9 cellular contexts compared by ENCODE assay signal in genomic region chr6:24274441-24275083, GRCh38.
DNase-seq lines count a peak whose midpoint lies in the region; ATAC-seq, FAIRE-seq and TF ChIP-seq lines count a peak whose summit lies in the region.
"Had no signal": no experiment of that assay in that cellular context is flagged by ENCODE, and none has a peak within 500 bp of the region (broad histone marks: within the 10 kb centered on the region; RNA-seq: fewer than 3 reads in every experiment).

No MANE protein-coding gene starts in this region.

- BruUV-seq in HepG2 (replicated peaks; lab: Mats Ljungman, UMichigan) = no TSS peak

- ATAC-seq in HepG2 (no peak), GM21423 (IDR thresholded peaks at IDR 0.05; ENCODE audit: unreplicated experiment) (no peak), HG03342 (IDR thresholded peaks at IDR 0.05; ENCODE audit: unreplicated experiment) (no peak)
- ATAC-seq in stimulated activated effector memory CD8-positive, alpha-beta T cell treated with anti-CD3 and anti-CD28 coated beads, Interleukin-12 subunit alpha, Interleukin-12 subunit beta, amount 100 ng/mL, for 72 hours = no peak

- H3K4me3 ChIP-seq in HepG2 (replicated peaks in 1 of 3; ENCODE audit: insufficient read depth in 1 of 3, low read depth in 2 of 3, low read length in 3 of 3) = no peak overlapping the region

- no peak overlapping the region for H3K27ac ChIP-seq in HepG2 (ENCODE audit: extremely low read length, insufficient read depth, low read length)

- DNase-seq in D721Med (ENCODE audit: insufficient read length, low spot score) = no peak
- peak; percentile 2 for DNase-seq in KG1 (lab: John Stamatoyannopoulos, UW)
- peak; percentile 12 for DNase-seq in SW480 (ENCODE audit: low spot score)
- DNase-seq in HepG2 (ENCODE audit: low spot score) = no peak
- DNase-seq in medulla oblongata (ENCODE audit: extremely low spot score) = no peak
- DNase-seq in stimulated activated effector memory CD8-positive, alpha-beta T cell treated with anti-CD3 and anti-CD28 coated beads, Interleukin-12 subunit alpha, Interleukin-12 subunit beta, amount 100 ng/mL, for 72 hours (ENCODE audit: low spot score in 2 of 2) = no peak

- no peaks in the 10 kb centered on the region for H3K4me1 ChIP-seq in HepG2 (ENCODE audit: insufficient read depth, low read length)

- no peaks in the 10 kb centered on the region for H3K9me3 ChIP-seq in HepG2 (ENCODE audit: low read length)

- H3K36me3 ChIP-seq in HepG2 (replicated peaks in 1 of 2; ENCODE audit: control insufficient read depth in 1 of 2, insufficient read depth in 2 of 2, low read length in 2 of 2) = peaks cover 34 to 56% of the 10 kb centered on the region in 2 experiments

- H3K4me3 Mint-ChIP-seq in stimulated activated effector memory CD8-positive, alpha-beta T cell treated with anti-CD3 and anti-CD28 coated beads, Interleukin-12 subunit alpha, Interleukin-12 subunit beta, amount 100 ng/mL, for 72 hours = no peak overlapping the region
- H3K4me3 Mint-ChIP-seq: dendritic cell treated with granulocyte-macrophage colony-stimulating factor and Interleukin-4, amounts not matched to agents 40 ng/mL and 50 ng/mL, for 4 days had no signal

- TF ChIP-seq CTCF in D721Med (IDR thresholded peaks at IDR 0.05; ENCODE audit: insufficient read depth, missing control alignments) = peak; percentile 55
- peak; percentile 51 for TF ChIP-seq CTCF in HepG2 (CRISPR knock-in tag; IDR thresholded peaks at IDR 0.05)

- no peak for TF ChIP-seq POLR2A in HepG2 (IDR thresholded peaks at IDR 0.05; ENCODE audit: insufficient read depth in 1 of 2, low read depth in 2 of 2, low read length in 2 of 2)

- H3K9ac ChIP-seq in HepG2 (ENCODE audit: insufficient read depth, low read depth, low read length) = no peak overlapping the region

- H2AFZ ChIP-seq in HepG2 (ENCODE audit: low read length) = no peak overlapping the region

- no peak for TF ChIP-seq EP300 in HepG2 (IDR thresholded peaks at IDR 0.05; ENCODE audit: low read depth in 2 of 2, low read length in 2 of 2)
- no peak for TF ChIP-seq EP300 in HepG2 (CRISPR knock-in tag; IDR thresholded peaks at IDR 0.05; ENCODE audit: borderline replicate concordance)

- H3K4me2 ChIP-seq in HepG2 (ENCODE audit: low read depth, low read length) = no peak overlapping the region

- CTCF ChIA-PET in HepG2 (lab: Yijun Ruan, JAX; ENCODE audit: low intra/inter-chr PET ratio, low total read pairs) = interaction anchor here (2.9 kb wide), 1 partner anchor 210 kb away, joined by 25 read pairs; no protein-coding TSS in a partner anchor

- H4K20me1 ChIP-seq in HepG2 (ENCODE audit: insufficient read depth, low read length) = no peaks in the 10 kb centered on the region

- H3K27ac Mint-ChIP-seq in stimulated activated effector memory CD8-positive, alpha-beta T cell treated with anti-CD3 and anti-CD28 coated beads, Interleukin-12 subunit alpha, Interleukin-12 subunit beta, amount 100 ng/mL, for 72 hours = no peak overlapping the region
- H3K27ac Mint-ChIP-seq: dendritic cell treated with granulocyte-macrophage colony-stimulating factor and Interleukin-4, amounts not matched to agents 40 ng/mL and 50 ng/mL, for 4 days had no signal

- no peaks in the 10 kb centered on the region for H3K36me3 Mint-ChIP-seq in stimulated activated effector memory CD8-positive, alpha-beta T cell treated with anti-CD3 and anti-CD28 coated beads, Interleukin-12 subunit alpha, Interleukin-12 subunit beta, amount 100 ng/mL, for 72 hours

- intact Hi-C loops in HepG2 (cut with micrococcal nuclease; ENCODE audit: unreplicated experiment) = loop anchor here (1.0 kb wide), 2 partner anchors 69 to 210 kb away; no protein-coding TSS in a partner anchor

- no peaks in the 10 kb centered on the region for H3K27me3 ChIP-seq in HepG2 (ENCODE audit: control insufficient read depth in 1 of 2, insufficient read depth in 2 of 2, low read length in 2 of 2)

- no peak for FAIRE-seq in D721Med (lab: Jason Lieb, UNC)
- no peak for FAIRE-seq in HepG2 (lab: Jason Lieb, UNC)

- no peaks in the 10 kb centered on the region for H3K79me2 ChIP-seq in HepG2 (ENCODE audit: insufficient read depth, low read length)

- POLR2A ChIA-PET in HepG2 (lab: Yijun Ruan, JAX) = no interaction called here

- no peak for TF ChIP-seq RAD21 in HepG2 (CRISPR knock-in tag; IDR thresholded peaks at IDR 0.05)

- no peaks in the 10 kb centered on the region for H3K4me1 Mint-ChIP-seq in stimulated activated effector memory CD8-positive, alpha-beta T cell treated with anti-CD3 and anti-CD28 coated beads, Interleukin-12 subunit alpha, Interleukin-12 subunit beta, amount 100 ng/mL, for 72 hours

- WGBS in HepG2 (ENCODE audit: low lambda C conversion rate) = 32% methylated on average over 1 of the region's 1 CpG

- H3K9me3 Mint-ChIP-seq in stimulated activated effector memory CD8-positive, alpha-beta T cell treated with anti-CD3 and anti-CD28 coated beads, Interleukin-12 subunit alpha, Interleukin-12 subunit beta, amount 100 ng/mL, for 72 hours = no peaks in the 10 kb centered on the region
- H3K9me3 Mint-ChIP-seq: dendritic cell treated with granulocyte-macrophage colony-stimulating factor and Interleukin-4, amounts not matched to agents 40 ng/mL and 50 ng/mL, for 4 days had no signal

- in situ Hi-C loops in HepG2 (cut with HindIII; ENCODE audit: extremely low pct_ligation_motif_present, low pct_unique_long_range_greater_than_20kb) = loop anchor here (5.0 kb wide), 1 partner anchor 207 kb away; no protein-coding TSS in a partner anchor

TF ChIP-seq in HepG2, 621 proteins besides CTCF, POLR2A, EP300 and RAD21:
- peak; percentile 62; the same call in 1 of the 2 replicates for TF ChIP-seq ZNF362 (CRISPR knock-in tag; IDR thresholded peaks at IDR 0.05; ENCODE audit: borderline replicate concordance)
- TF ChIP-seq RFXAP (CRISPR knock-in tag; IDR thresholded peaks at IDR 0.05; ENCODE audit: borderline replicate concordance) = no peak
- no peak for TF ChIP-seq KDM2A (CRISPR knock-in tag; IDR thresholded peaks at IDR 0.05; ENCODE audit: borderline replicate concordance, low read depth)
- TF ChIP-seq SMC3 (IDR thresholded peaks at IDR 0.05; ENCODE audit: low read length) = peak; percentile 76
- no peak for TF ChIP-seq JUND (CRISPR knock-in tag; IDR thresholded peaks at IDR 0.05)
- peak; percentile 61 for TF ChIP-seq STAG1 (CRISPR knock-in tag; IDR thresholded peaks at IDR 0.05)

Comparison
In these comparisons a context has a peak if more than half of its experiments do, and no peak if none do; other contexts are left out.
1. DNase-seq: peak in KG1 (single experiment) and SW480 (single experiment); none in D721Med (single experiment), HepG2 (single experiment), medulla oblongata (single experiment) and stimulated activated effector memory CD8-positive, alpha-beta T cell treated with anti-CD3 and anti-CD28 coated beads, Interleukin-12 subunit alpha, Interleukin-12 subunit beta, amount 100 ng/mL, for 72 hours (0 of 2).